In genomic region chr1:65209005-65209885, GRCh38 we compare ENCODE assay signal across 8 cellular contexts.
DNase-seq lines count a peak whose midpoint lies in the region; ATAC-seq, FAIRE-seq and TF ChIP-seq lines count a peak whose summit lies in the region.

No MANE protein-coding gene starts in this region.

- H4K5ac ChIP-seq in IMR-90 (ENCODE audit: low read depth, low read length): no peak overlapping the region

- CTCF ChIA-PET in IMR-90 (lab: Yijun Ruan, JAX): interaction anchor here (0.5 to 2.6 kb wide), 9 partner anchors 8 to 886 kb away, joined by 3 to 10 read pairs (median 3); no protein-coding TSS in a partner anchor

- no peak overlapping the region for H2AFZ ChIP-seq in IMR-90 (replicated peaks; ENCODE audit: low read length, poor library complexity)
- H2AFZ ChIP-seq in parathyroid adenoma: no peak overlapping the region

- H3K4me3 ChIP-seq in IMR-90 (ENCODE audit: insufficient read depth, low read depth, low read length) (no peak overlapping the region), parathyroid adenoma (ENCODE audit: low read depth, low read length) (no peak overlapping the region)

- H3K36me3 ChIP-seq in IMR-90 (ENCODE audit: control insufficient read depth, insufficient read depth, low read length): no peaks in the 10 kb centered on the region
- H3K36me3 ChIP-seq in parathyroid adenoma (ENCODE audit: control insufficient read depth, insufficient read depth, low read length): no peaks in the 10 kb centered on the region

- BruUV-seq in IMR-90 (replicated peaks; lab: Mats Ljungman, UMichigan): no TSS peak

- TF ChIP-seq CTCF in IMR-90 (conservative IDR thresholded peaks at IDR 0.05; ENCODE audit: low read depth, low read length) (peak; percentile 62), parathyroid adenoma (IDR thresholded peaks at IDR 0.05) (peak; percentile 19)

- no peak overlapping the region for H2BK5ac ChIP-seq in IMR-90 (ENCODE audit: low read depth, low read length, poor library complexity, severe bottlenecking)

- peak; percentile 47 for TF ChIP-seq RAD21 in IMR-90 (IDR thresholded peaks at IDR 0.05; ENCODE audit: low read length)

- dilution Hi-C loops in IMR-90 (cut with HindIII; ENCODE audit: low sequenced_read_pairs, unreplicated experiment): no loop called here

- no peak overlapping the region for H4K91ac ChIP-seq in IMR-90 (ENCODE audit: insufficient read depth, low read depth, low read length)

- no peak overlapping the region for H2BK120ac ChIP-seq in IMR-90 (ENCODE audit: low read depth, low read length)

- H3K4me2 ChIP-seq in IMR-90 (ENCODE audit: low read depth, low read length) (no peak overlapping the region), parathyroid adenoma (ENCODE audit: low read length) (no peak overlapping the region)

- no peak overlapping the region for H3K23ac ChIP-seq in IMR-90 (ENCODE audit: low read depth, low read length)

- H3K4ac ChIP-seq in IMR-90 (ENCODE audit: low read depth, low read length): no peak overlapping the region

- H3K9me3 ChIP-seq in IMR-90 (ENCODE audit: control insufficient read depth, insufficient read depth, low read length) (no peaks in the 10 kb centered on the region), parathyroid adenoma (ENCODE audit: control insufficient read depth, low read length) (no peaks in the 10 kb centered on the region)

- intact Hi-C loops in IMR-90 (cut with micrococcal nuclease): loop anchor here (1.0 to 2.0 kb wide), 2 partner anchors 149 to 940 kb away; no protein-coding TSS in a partner anchor

- no peak overlapping the region for H2AK9ac ChIP-seq in IMR-90 (replicated peaks; ENCODE audit: low read depth, low read length, poor library complexity)

- peaks cover 0 to 13% of the 10 kb centered on the region in 2 experiments; a peak in 2 of 4 replicates for H3K79me1 ChIP-seq in IMR-90 (ENCODE audit: low read depth in 1 of 2, low read length in 2 of 2)

- no peaks in the 10 kb centered on the region for H3K9me1 ChIP-seq in IMR-90 (ENCODE audit: insufficient read depth, low read length)

- ATAC-seq in IMR-90 (ENCODE audit: low read depth) (peak; percentile 81), GM21717 (IDR thresholded peaks at IDR 0.05; ENCODE audit: unreplicated experiment) (no peak)

- H3K56ac ChIP-seq in IMR-90 (ENCODE audit: extremely low read depth, insufficient read depth, low read length): no peak overlapping the region

- H3K27ac ChIP-seq in IMR-90 (ENCODE audit: insufficient read depth, low read length): no peak overlapping the region
- H3K27ac ChIP-seq in parathyroid adenoma: no peak overlapping the region

- H3K27me3 ChIP-seq in IMR-90 (ENCODE audit: control insufficient read depth, insufficient read depth, low read length) (no peaks in the 10 kb centered on the region), parathyroid adenoma (ENCODE audit: control insufficient read depth, insufficient read depth, low read length) (no peaks in the 10 kb centered on the region)

- no peak overlapping the region for H2AK5ac ChIP-seq in IMR-90 (ENCODE audit: low read depth, low read length)

- TF ChIP-seq POLR2A in GM12892 (IDR thresholded peaks at IDR 0.05; ENCODE audit: low read depth, low read length): no peak
- TF ChIP-seq POLR2A in IMR-90 (IDR thresholded peaks at IDR 0.05; ENCODE audit: low read depth, low read length): no peak

- H3K14ac ChIP-seq in IMR-90 (replicated peaks; ENCODE audit: low read depth, low read length): no peak overlapping the region

- H2BK15ac ChIP-seq in IMR-90 (ENCODE audit: low read depth, low read length): no peak overlapping the region

- FAIRE-seq in GM12892 (lab: Jason Lieb, UNC): peak; percentile 78

- DNase-seq in AML-193 (lab: John Stamatoyannopoulos, UW): peak; percentile 63 to 65
- no peak for DNase-seq in GM12892 (ENCODE audit: insufficient read length)
- DNase-seq in IMR-90: peak; percentile 47
- peak; percentile 32 for DNase-seq in SKM-1 treated with dmso at 0.1 percent for 144 hours (lab: John Stamatoyannopoulos, UW; ENCODE audit: unreplicated experiment)
- peak; percentile 24 for DNase-seq in fibroblast of the conjunctiva (ENCODE audit: low read depth)
- no peak for DNase-seq in mesenteric fat pad (ENCODE audit: low spot score)

- H3K4me1 ChIP-seq in IMR-90 (ENCODE audit: control insufficient read depth, insufficient read depth, low read length): no peaks in the 10 kb centered on the region; the same call in 1 of the 2 replicates
- H3K4me1 ChIP-seq in parathyroid adenoma: no peaks in the 10 kb centered on the region

- H2BK20ac ChIP-seq in IMR-90 (ENCODE audit: low read depth, low read length): no peak overlapping the region

- POLR2A ChIA-PET in IMR-90 (lab: Charles Lee; ENCODE audit: unreplicated experiment): no interaction called here

- in situ Hi-C loops in IMR-90 (cut with MboI; ENCODE audit: low sequenced_read_pairs): loop anchor here (5.0 kb wide), 1 partner anchor 142 kb away; no protein-coding TSS in a partner anchor

- no peaks in the 10 kb centered on the region for H4K20me1 ChIP-seq in IMR-90 (ENCODE audit: insufficient read depth, low read length)

- H4K8ac ChIP-seq in IMR-90 (ENCODE audit: low read depth in 2 of 2, low read length in 2 of 2): no peak overlapping the region

- H3K18ac ChIP-seq in IMR-90 (ENCODE audit: low read depth, low read length): no peak overlapping the region

- H3K9ac ChIP-seq in IMR-90 (ENCODE audit: low read depth, low read length) (no peak overlapping the region), parathyroid adenoma (no peak overlapping the region)

- WGBS in IMR-90 (ENCODE audit: extremely low coverage in 2 of 2, insufficient read length in 1 of 2), 2 experiments: 0% methylated on average over 1 of the region's 6 CpGs; no CpG with 5 or more reads in 1 of the 2 experiments

- H3K79me2 ChIP-seq in parathyroid adenoma: no peaks in the 10 kb centered on the region

TF ChIP-seq in IMR-90, 13 proteins besides CTCF, POLR2A, EP300 and RAD21:
- TF ChIP-seq NFE2L2 (IDR thresholded peaks at IDR 0.05; ENCODE audit: low read depth, low read length) (no peak), RCOR1 (IDR thresholded peaks at IDR 0.05; ENCODE audit: insufficient replicate concordance, low read length) (no peak), SMC3 (IDR thresholded peaks at IDR 0.05; ENCODE audit: low read depth, low read length) (peak; percentile 48)

Comparison
In these comparisons a context has a peak if more than half of its experiments do, and no peak if none do; other contexts are left out.
1. DNase-seq: peak in AML-193 (2 of 2), IMR-90 (single experiment), SKM-1 treated with dmso at 0.1 percent for 144 hours (single experiment) and fibroblast of the conjunctiva (single experiment); none in GM12892 (single experiment) and mesenteric fat pad (single experiment).